In the genomic region with DNA sequence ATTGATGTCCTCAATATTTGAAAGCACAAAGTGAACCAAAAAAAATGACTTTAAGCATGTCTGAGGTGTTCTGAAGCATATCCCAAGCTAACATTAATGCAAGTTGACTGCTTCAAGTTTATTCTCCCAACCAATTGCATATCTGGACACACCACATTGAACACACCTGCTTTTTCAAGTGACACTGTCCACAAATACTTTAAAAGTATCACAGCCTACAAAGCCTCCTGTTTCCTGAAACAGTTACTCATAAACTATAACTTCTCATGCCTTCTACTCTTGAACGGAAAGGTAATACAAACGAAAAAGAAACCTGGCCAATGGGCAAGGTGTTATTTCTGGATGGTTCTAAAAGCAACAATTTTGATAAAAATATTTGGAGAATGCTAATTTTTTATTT, we compare ENCODE assay signal across 20 cellular contexts. TPM values are rescaled to one million over a fixed set of nuclear protein-coding genes. Genes with fewer than 3 reads are reported as not detected.
DNase-seq lines count a peak whose midpoint lies in the region; FAIRE-seq and TF ChIP-seq lines count a peak whose summit lies in the region.
"Had no signal": no experiment of that assay in that cellular context is flagged by ENCODE, and none has a peak within 500 bp of the region (broad histone marks: within the 10 kb centered on the region; RNA-seq: fewer than 3 reads in every experiment).

No MANE protein-coding gene starts in this region.

- H3K36me3 Mint-ChIP-seq in neural progenitor cell, result no peaks in the 10 kb centered on the region

- H3K27me3 ChIP-seq in neural progenitor cell, result no peaks in the 10 kb centered on the region
- H3K27me3 ChIP-seq: gastrocnemius medialis, Peyer's patch had no signal

- H4K20me1 ChIP-seq in neural progenitor cell (ENCODE audit: low read depth), result no peaks in the 10 kb centered on the region

- FAIRE-seq in GM18507 (lab: Jason Lieb, UNC), result peak; percentile 59
- FAIRE-seq: endometrium, islet of Langerhans had no signal

- H3K9ac ChIP-seq in neural progenitor cell, result no peak overlapping the region

- no peaks in the 10 kb centered on the region for H3K9me3 Mint-ChIP-seq in neural progenitor cell

- H3K27me3 Mint-ChIP-seq in neural progenitor cell (ENCODE audit: insufficient read depth, low read depth), result peaks cover 2% of the 10 kb centered on the region

- H3K4me1 ChIP-seq in neural progenitor cell, result peaks cover 4% of the 10 kb centered on the region
- H3K4me1 ChIP-seq: Peyer's patch had no signal

- no peaks in the 10 kb centered on the region for H3K36me3 ChIP-seq in neural progenitor cell
- H3K36me3 ChIP-seq: gastrocnemius medialis, neutrophil, Peyer's patch had no signal

- peak overlapping the region; percentile 75 for H3K4me3 ChIP-seq in epithelial cell of proximal tubule (ENCODE audit: low read depth, low read length)
- no peak overlapping the region for H3K4me3 ChIP-seq in neural progenitor cell

- H3K27ac ChIP-seq in neural progenitor cell, result no peak overlapping the region
- H3K27ac ChIP-seq: gastrocnemius medialis, neutrophil had no signal

- peak overlapping the region; percentile 70 for H3K4me3 Mint-ChIP-seq in neural progenitor cell

- H3K4me1 Mint-ChIP-seq in neural progenitor cell, result peaks cover 8% of the 10 kb centered on the region

- no peaks in the 10 kb centered on the region for H3K9me3 ChIP-seq in neural progenitor cell (ENCODE audit: low read depth)
- H3K9me3 ChIP-seq: gastrocnemius medialis, neutrophil, Peyer's patch had no signal

- no peaks in the 10 kb centered on the region for H3F3A ChIP-seq in neural progenitor cell (ENCODE audit: low read depth)

- H3K79me2 ChIP-seq in neural progenitor cell (ENCODE audit: low read depth), result no peaks in the 10 kb centered on the region

- no peak overlapping the region for H2AFZ ChIP-seq in neural progenitor cell (replicated peaks)

- H3K27ac Mint-ChIP-seq in neural progenitor cell, result no peak overlapping the region

- peak in 2 of 3 experiments; percentile 22 to 23 for DNase-seq in NCI-H1417 (lab: John Stamatoyannopoulos, UW)
- DNase-seq in NCI-H1417 treated with DMSO at 0.1 percent for 48 hours (lab: John Stamatoyannopoulos, UW), result no peak
- no peak for DNase-seq in GM18507 (ENCODE audit: extremely low spot score, insufficient read length, low read depth)
- DNase-seq in epithelial cell of proximal tubule (ENCODE audit: low read depth), result no peak
- DNase-seq in neural progenitor cell (ENCODE audit: low spot score), result no peak
- no peak for DNase-seq in NK-92 treated with Interleukin-12 subunit alpha and Interleukin-12 subunit beta, amount 100 ng/mL, for 24 hours (lab: John Stamatoyannopoulos, UW)
- DNase-seq in NCI-H82 treated with DMSO at 0.1 percent for 48 hours (lab: John Stamatoyannopoulos, UW; ENCODE audit: unreplicated experiment), result no peak
- no peak for DNase-seq in RPMI8226
- DNase-seq: 8988T; activated CD4-positive, alpha-beta T cell treated with anti-CD3 and anti-CD28 coated beads for 48 hours; activated naive CD4-positive, alpha-beta T cell treated with Interleukin-2 at 50 U/mL for 16 hours; gastrocnemius medialis; NCI-H1436 treated with DMSO at 0.1 percent for 48 hours; NCI-H524 treated with DMSO at 0.1 percent for 48 hours; Peyer's patch; T-helper 2 cell had no signal

- H3K4me2 ChIP-seq in neural progenitor cell, result no peak overlapping the region

- TF ChIP-seq CTCF in epithelial cell of proximal tubule (conservative IDR thresholded peaks at IDR 0.05; ENCODE audit: low read depth, low read length) (no peak), neural progenitor cell (IDR thresholded peaks at IDR 0.05) (no peak)

RNA-seq across cellular contexts. Expression of gene CDKL2, which starts 1.1 kb away (rescaled TPM):
- total RNA-seq in epithelial cell of proximal tubule, result 1.2 and 3.6 TPM in 2 replicates
- 1.2 and 2.9 TPM in 2 replicates for total RNA-seq in neural progenitor cell (ENCODE audit: low replicate concordance)
- total RNA-seq: gastrocnemius medialis, subcutaneous adipose tissue had no signal

RNA-seq across cellular contexts. Expression of gene G3BP2, which starts 44.0 kb away (rescaled TPM):
- total RNA-seq in epithelial cell of proximal tubule, result 109 and 113 TPM in 2 replicates
- 218 and 241 TPM in 2 replicates for total RNA-seq in neural progenitor cell (ENCODE audit: low replicate concordance)

Comparison
In these comparisons a context has a peak if more than half of its experiments do, and no peak if none do; other contexts are left out.
1. DNase-seq: peak in NCI-H1417 (2 of 3); none in NCI-H1417 treated with DMSO at 0.1 percent for 48 hours (single experiment), GM18507 (single experiment), epithelial cell of proximal tubule (single experiment), neural progenitor cell (single experiment), NK-92 treated with Interleukin-12 subunit alpha and Interleukin-12 subunit beta, amount 100 ng/mL, for 24 hours (single experiment), NCI-H82 treated with DMSO at 0.1 percent for 48 hours (single experiment) and RPMI8226 (single experiment).